9 cellular contexts compared by ENCODE assay signal in the genomic region with DNA sequence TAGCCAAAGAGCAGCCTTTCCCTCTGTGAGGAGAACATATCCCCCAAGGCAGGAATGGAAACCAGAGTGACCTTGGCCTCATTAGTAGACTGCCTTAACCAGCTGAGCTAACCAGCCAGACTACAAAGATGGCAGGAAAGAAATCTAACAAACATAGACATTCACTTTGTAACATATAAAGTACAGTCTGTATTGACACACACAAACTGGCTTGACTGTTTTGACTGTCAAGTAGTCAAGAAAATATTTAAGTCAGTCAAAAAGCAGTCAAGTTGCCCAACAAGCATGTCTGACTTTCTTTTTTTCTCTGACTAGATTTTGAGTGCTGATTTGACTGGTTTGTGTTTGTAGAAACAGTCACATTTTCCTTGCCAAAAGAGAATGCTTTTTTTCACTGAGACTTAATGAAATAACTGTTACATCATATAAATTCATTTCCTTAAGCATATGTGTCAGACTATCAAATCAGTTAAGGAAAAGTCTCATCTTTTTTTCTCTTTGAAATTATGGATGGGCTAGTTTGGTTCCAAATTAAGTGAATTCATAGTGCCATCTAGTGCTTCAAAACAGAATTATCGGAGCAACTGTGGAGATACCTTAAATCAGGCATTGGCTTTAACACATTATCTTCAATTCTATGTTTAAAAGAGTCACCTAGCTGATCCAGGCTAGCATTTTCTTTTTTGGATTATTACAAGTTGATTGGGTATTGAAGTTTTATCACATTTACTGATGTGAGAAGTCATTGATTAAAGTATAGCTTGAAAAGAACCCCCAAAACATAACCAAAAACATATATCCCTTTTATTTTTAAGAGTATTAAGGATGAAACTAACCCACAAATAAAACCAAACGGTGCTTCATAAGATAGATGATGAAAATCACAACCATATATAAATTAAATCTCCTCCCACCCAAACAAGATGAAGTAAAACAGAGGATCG.
DNase-seq lines count a peak whose midpoint lies in the region; ATAC-seq and TF ChIP-seq lines count a peak whose summit lies in the region.
"Had no signal": no experiment of that assay in that cellular context is flagged by ENCODE, and none has a peak within 500 bp of the region (broad histone marks: within the 10 kb centered on the region; RNA-seq: fewer than 3 reads in every experiment).

No MANE protein-coding gene starts in this region.

- peak overlapping the region; percentile 41; the same call in 1 of the 2 replicates for H2AFZ ChIP-seq in OCI-LY7 (ENCODE audit: low read length)

- POLR2A ChIA-PET in OCI-LY7 (lab: Charles Lee), result interaction anchor here (0.6 to 2.9 kb wide), 5 partner anchors 16 to 1314 kb away, joined by 3 to 12 read pairs (median 3); no protein-coding TSS in a partner anchor

- no peak overlapping the region for H3K4me2 ChIP-seq in OCI-LY7 (ENCODE audit: low read length)

- BruUV-seq in OCI-LY7 (replicated peaks; lab: Mats Ljungman, UMichigan), result no TSS peak

- no peaks in the 10 kb centered on the region for H3K9me2 ChIP-seq in OCI-LY7 (ENCODE audit: insufficient read depth, low read length)

- H3K79me2 ChIP-seq in OCI-LY7 (ENCODE audit: insufficient read depth, low read depth, low read length), result no peaks in the 10 kb centered on the region

- H4K20me1 ChIP-seq in OCI-LY7 (ENCODE audit: insufficient read depth, low read length), result no peaks in the 10 kb centered on the region

- H3K27ac ChIP-seq in OCI-LY7 (ENCODE audit: low read depth, low read length, poor library complexity, severe bottlenecking) (no peak overlapping the region), lung (ENCODE audit: low read depth in 1 of 2, low read length in 1 of 2) (no peak overlapping the region)

- ATAC-seq in GM18519 (IDR thresholded peaks at IDR 0.05; ENCODE audit: low FRiP score, unreplicated experiment) (peak; percentile 65), lung (ENCODE audit: insufficient read depth, low FRiP score) (peak; percentile 61), GM19397 (IDR thresholded peaks at IDR 0.05; ENCODE audit: unreplicated experiment) (no peak), GM19455 (IDR thresholded peaks at IDR 0.05; ENCODE audit: unreplicated experiment) (no peak)

- peak; percentile 96 for TF ChIP-seq CTCF in OCI-LY7 (conservative IDR thresholded peaks at IDR 0.05; ENCODE audit: low read length)
- peak; percentile 35 for TF ChIP-seq CTCF in lung (IDR thresholded peaks at IDR 0.05; ENCODE audit: control extremely low read depth, extremely low read depth)

- DNase-seq in Ammon's horn (ENCODE audit: low spot score) (peak; percentile 53), OCI-LY7 (ENCODE audit: low spot score) (peak; percentile 62), dedifferentiated amniotic fluid mesenchymal stem cell (ENCODE audit: extremely low spot score) (peak; percentile 79), lung (ENCODE audit: low spot score) (no peak)
- DNase-seq in Jurkat, Clone E6-1 (ENCODE audit: low read depth, low spot score), result peak; percentile 50
- DNase-seq: left cardiac atrium had no signal

- H3K27me3 ChIP-seq in lung (ENCODE audit: control insufficient read depth, insufficient read depth), result no peaks in the 10 kb centered on the region

- H3K4me1 ChIP-seq in OCI-LY7 (ENCODE audit: insufficient read depth, low read length, poor library complexity, severe bottlenecking) (no peaks in the 10 kb centered on the region), lung (ENCODE audit: control insufficient read depth in 2 of 2, insufficient read depth in 2 of 2, low read length in 2 of 2) (no peaks in the 10 kb centered on the region)

- CTCF ChIA-PET in OCI-LY7 (lab: Charles Lee; ENCODE audit: unreplicated experiment), result no interaction called here

- intact Hi-C loops in OCI-LY7 (cut with micrococcal nuclease; ENCODE audit: unreplicated experiment), result loop anchor here (2.0 to 10.0 kb wide), 5 partner anchors 221 to 1318 kb away; partner anchors contain the start of gene ASPM

- WGBS in lung, 2 donors, result 38 to 43% methylated on average over 3 of the region's 3 CpGs

- H3K36me3 ChIP-seq in OCI-LY7 (ENCODE audit: insufficient read depth, low read length), result no peaks in the 10 kb centered on the region
- H3K36me3 ChIP-seq in lung (ENCODE audit: control insufficient read depth in 2 of 2, insufficient read depth in 2 of 2, low read length in 2 of 2), result no peaks in the 10 kb centered on the region

- H3K9me3 ChIP-seq in OCI-LY7 (ENCODE audit: low read length) (no peaks in the 10 kb centered on the region), lung (ENCODE audit: control insufficient read depth in 2 of 2, insufficient read depth in 1 of 2, low read length in 1 of 2) (no peaks in the 10 kb centered on the region)

- no peak overlapping the region for H3K4me3 ChIP-seq in Jurkat, Clone E6-1 (ENCODE audit: low read length)
- no peak overlapping the region for H3K4me3 ChIP-seq in OCI-LY7 (ENCODE audit: low read depth, low read length, poor library complexity, severe bottlenecking)
- no peak overlapping the region for H3K4me3 ChIP-seq in lung

Comparison
In these comparisons a context has a peak if more than half of its experiments do, and no peak if none do; other contexts are left out.
1. ATAC-seq: peak in GM18519 (single experiment) and lung (single experiment); none in GM19397 (single experiment) and GM19455 (single experiment).